Comparison of ENCODE assay signal across 1 cellular context in genomic region chr1:160794396-160794795, GRCh38.
TF ChIP-seq lines count a peak whose summit lies in the region.

No MANE protein-coding gene starts in this region.

TF ChIP-seq in IMR-90, 13 proteins besides CTCF, POLR2A, EP300 and RAD21 (continued from another document):
- no peak for TF ChIP-seq USF2 (IDR thresholded peaks at IDR 0.05; ENCODE audit: low read depth, low read length)
